In genomic region chr10:62471718-62472117, GRCh38 we compare ENCODE assay signal across 17 cellular contexts.
DNase-seq lines count a peak whose midpoint lies in the region; ATAC-seq, FAIRE-seq and TF ChIP-seq lines count a peak whose summit lies in the region.
"Had no signal": no experiment of that assay in that cellular context is flagged by ENCODE, and none has a peak within 500 bp of the region (broad histone marks: within the 10 kb centered on the region; RNA-seq: fewer than 3 reads in every experiment).

No MANE protein-coding gene starts in this region.

- H4K8ac ChIP-seq in IMR-90 (ENCODE audit: low read depth in 2 of 2, low read length in 2 of 2) = no peak overlapping the region

- no peak overlapping the region for H3K18ac ChIP-seq in IMR-90 (ENCODE audit: low read depth, low read length)

- no peaks in the 10 kb centered on the region for H4K20me1 ChIP-seq in IMR-90 (ENCODE audit: insufficient read depth, low read length)
- H4K20me1 ChIP-seq in astrocyte (ENCODE audit: insufficient read depth, low read length) = no peaks in the 10 kb centered on the region
- H4K20me1 ChIP-seq: BLaER1 had no signal

- DNase-seq in AG09309 (ENCODE audit: low read depth) (no peak), IMR-90 (peak; percentile 34), astrocyte (ENCODE audit: low read depth) (peak; percentile 24), fibroblast of peridontal ligament (ENCODE audit: extremely low read depth) (peak; percentile 49), mucosa of gallbladder (ENCODE audit: low spot score) (no peak), A172 (ENCODE audit: low spot score) (no peak)
- DNase-seq: 8988T; ACHN; AML-193; Caco-2; CD8-positive, alpha-beta memory T cell; DND-41; H7 had no signal

- POLR2A ChIA-PET in IMR-90 (lab: Charles Lee; ENCODE audit: unreplicated experiment) = no interaction called here

- peak; percentile 61 for ATAC-seq in IMR-90 (ENCODE audit: low read depth)
- no peak for ATAC-seq in GM21529 (IDR thresholded peaks at IDR 0.05; ENCODE audit: unreplicated experiment)
- no peak for ATAC-seq in GM21619 (IDR thresholded peaks at IDR 0.05; ENCODE audit: unreplicated experiment)
- ATAC-seq: GM23338 had no signal

- no TSS peak for BruUV-seq in IMR-90 (replicated peaks; lab: Mats Ljungman, UMichigan)

- no peak overlapping the region for H3K4me3 Mint-ChIP-seq in astrocyte (ENCODE audit: unreplicated experiment)
- H3K4me3 Mint-ChIP-seq: CD8-positive, alpha-beta memory T cell; GM23338 had no signal

- H2BK120ac ChIP-seq in IMR-90 (ENCODE audit: low read depth, low read length) = no peak overlapping the region

- no peaks in the 10 kb centered on the region for H3K9me3 ChIP-seq in IMR-90 (ENCODE audit: control insufficient read depth, insufficient read depth, low read length)
- no peaks in the 10 kb centered on the region for H3K9me3 ChIP-seq in astrocyte (ENCODE audit: insufficient read depth, low read depth, low read length)
- H3K9me3 ChIP-seq: Caco-2 had no signal

- no peak overlapping the region for H2AK5ac ChIP-seq in IMR-90 (ENCODE audit: low read depth, low read length)

- TF ChIP-seq CTCF in AG09309 (IDR thresholded peaks at IDR 0.05; ENCODE audit: control insufficient read depth, insufficient read depth, low read depth, low read length, missing control alignments) (peak; percentile 6), IMR-90 (conservative IDR thresholded peaks at IDR 0.05; ENCODE audit: low read depth, low read length) (no peak), astrocyte (IDR thresholded peaks at IDR 0.05; ENCODE audit: insufficient read depth, low read depth, low read length) (no peak)

- dilution Hi-C loops in IMR-90 (cut with HindIII; ENCODE audit: low sequenced_read_pairs, unreplicated experiment) = no loop called here

- no peak overlapping the region for H2AK9ac ChIP-seq in IMR-90 (replicated peaks; ENCODE audit: low read depth, low read length, poor library complexity)

- H3K27ac Mint-ChIP-seq in astrocyte (ENCODE audit: unreplicated experiment) = no peak overlapping the region
- H3K27ac Mint-ChIP-seq: GM23338 had no signal

- H3K4me3 ChIP-seq in AG09309 (ENCODE audit: control insufficient read depth, low read depth, low read length) (no peak overlapping the region), IMR-90 (ENCODE audit: insufficient read depth, low read depth, low read length) (no peak overlapping the region), astrocyte (ENCODE audit: insufficient read depth, low read depth, low read length) (no peak overlapping the region)
- H3K4me3 ChIP-seq: BLaER1, GM23338 had no signal

- H3K9ac ChIP-seq in IMR-90 (ENCODE audit: low read depth, low read length) = no peak overlapping the region
- no peak overlapping the region for H3K9ac ChIP-seq in astrocyte (ENCODE audit: low read length)
- H3K9ac ChIP-seq: BLaER1 had no signal

- H3K27me3 Mint-ChIP-seq in astrocyte (ENCODE audit: low read depth, unreplicated experiment) = no peaks in the 10 kb centered on the region

- no peak for TF ChIP-seq POLR2A in IMR-90 (IDR thresholded peaks at IDR 0.05; ENCODE audit: low read depth, low read length)

- no peak overlapping the region for H2BK5ac ChIP-seq in IMR-90 (ENCODE audit: low read depth, low read length, poor library complexity, severe bottlenecking)

- H2BK15ac ChIP-seq in IMR-90 (ENCODE audit: low read depth, low read length) = no peak overlapping the region

- H3K27ac ChIP-seq in IMR-90 (ENCODE audit: insufficient read depth, low read length) = no peak overlapping the region
- no peak overlapping the region for H3K27ac ChIP-seq in astrocyte (ENCODE audit: low read depth, low read length)
- H3K27ac ChIP-seq: BLaER1 had no signal

- in situ Hi-C loops in IMR-90 (cut with MboI; ENCODE audit: low sequenced_read_pairs) = no loop called here

- no peaks in the 10 kb centered on the region for H3K9me3 Mint-ChIP-seq in astrocyte (ENCODE audit: unreplicated experiment)

- no peak overlapping the region for H3K14ac ChIP-seq in IMR-90 (replicated peaks; ENCODE audit: low read depth, low read length)

- H2BK20ac ChIP-seq in IMR-90 (ENCODE audit: low read depth, low read length) = no peak overlapping the region

- no peaks in the 10 kb centered on the region for H3K36me3 ChIP-seq in IMR-90 (ENCODE audit: control insufficient read depth, insufficient read depth, low read length)
- no peaks in the 10 kb centered on the region for H3K36me3 ChIP-seq in astrocyte (ENCODE audit: insufficient read depth, low read length)
- H3K36me3 ChIP-seq: BLaER1 had no signal

- 0 out of 2 replicates have a peak, but pooled peaks cover 2% of the 10 kb centered on the region for H3K4me1 ChIP-seq in IMR-90 (ENCODE audit: control insufficient read depth, insufficient read depth, low read length)
- H3K4me1 ChIP-seq in astrocyte (ENCODE audit: insufficient read depth, low read length) = peaks cover 6% of the 10 kb centered on the region
- H3K4me1 ChIP-seq: BLaER1, Caco-2 had no signal

- H3K4ac ChIP-seq in IMR-90 (ENCODE audit: low read depth, low read length) = no peak overlapping the region

- no peak overlapping the region for H4K5ac ChIP-seq in IMR-90 (ENCODE audit: low read depth, low read length)

- H3K23ac ChIP-seq in IMR-90 (ENCODE audit: low read depth, low read length) = no peak overlapping the region

- no CpG with 5 or more reads among the region's 3 CpGs for WGBS in IMR-90 (ENCODE audit: extremely low coverage in 2 of 2, insufficient read length in 1 of 2), 2 experiments

- no peak overlapping the region for H3K56ac ChIP-seq in IMR-90 (ENCODE audit: extremely low read depth, insufficient read depth, low read length)

- H3K36me3 Mint-ChIP-seq in astrocyte (ENCODE audit: low read depth, unreplicated experiment) = no peaks in the 10 kb centered on the region

- H3K4me2 ChIP-seq in IMR-90 (ENCODE audit: low read depth, low read length) (no peak overlapping the region), astrocyte (ENCODE audit: low read length) (no peak overlapping the region)
- H3K4me2 ChIP-seq: BLaER1, GM23338 had no signal

- CTCF ChIA-PET in IMR-90 (lab: Yijun Ruan, JAX) = no interaction called here

- H3K4me1 Mint-ChIP-seq in astrocyte (ENCODE audit: low read depth, unreplicated experiment) = peaks cover 7% of the 10 kb centered on the region
- H3K4me1 Mint-ChIP-seq: CD8-positive, alpha-beta memory T cell; GM23338 had no signal

- no peak overlapping the region for H4K91ac ChIP-seq in IMR-90 (ENCODE audit: insufficient read depth, low read depth, low read length)

- FAIRE-seq in astrocyte (lab: Jason Lieb, UNC) = no peak

- no peaks in the 10 kb centered on the region for H3K79me2 ChIP-seq in astrocyte (ENCODE audit: insufficient read depth, low read length)

- H2AFZ ChIP-seq in IMR-90 (replicated peaks; ENCODE audit: low read length, poor library complexity) (no peak overlapping the region), astrocyte (ENCODE audit: low read depth, low read length) (no peak overlapping the region)
- H2AFZ ChIP-seq: GM23338 had no signal

- H3K79me1 ChIP-seq in IMR-90 (ENCODE audit: low read depth in 1 of 2, low read length in 2 of 2) = no peaks in the 10 kb centered on the region

- peaks cover 7% of the 10 kb centered on the region for H3K27me3 ChIP-seq in IMR-90 (ENCODE audit: control insufficient read depth, insufficient read depth, low read length)
- no peaks in the 10 kb centered on the region for H3K27me3 ChIP-seq in astrocyte (ENCODE audit: insufficient read depth, low read length)
- H3K27me3 ChIP-seq: BLaER1 had no signal

- TF ChIP-seq RAD21 in IMR-90 (IDR thresholded peaks at IDR 0.05; ENCODE audit: low read length) = no peak

- H3K9me1 ChIP-seq in IMR-90 (ENCODE audit: insufficient read depth, low read length) = no peaks in the 10 kb centered on the region

- intact Hi-C loops in IMR-90 (cut with micrococcal nuclease) = no loop called here

TF ChIP-seq in IMR-90, 13 proteins besides CTCF, POLR2A, EP300 and RAD21:
- no peak for TF ChIP-seq MAFK (IDR thresholded peaks at IDR 0.05; ENCODE audit: low read depth, low read length)
TF ChIP-seq in IMR-90: peak in this region for 0.

Comparison
In these comparisons a context has a peak if more than half of its experiments do, and no peak if none do; other contexts are left out.
1. DNase-seq: peak in IMR-90 (single experiment), astrocyte (single experiment) and fibroblast of peridontal ligament (single experiment); none in AG09309 (single experiment), mucosa of gallbladder (single experiment) and A172 (single experiment).